ENCODE assay signal across 8 cellular contexts in the genomic region with DNA sequence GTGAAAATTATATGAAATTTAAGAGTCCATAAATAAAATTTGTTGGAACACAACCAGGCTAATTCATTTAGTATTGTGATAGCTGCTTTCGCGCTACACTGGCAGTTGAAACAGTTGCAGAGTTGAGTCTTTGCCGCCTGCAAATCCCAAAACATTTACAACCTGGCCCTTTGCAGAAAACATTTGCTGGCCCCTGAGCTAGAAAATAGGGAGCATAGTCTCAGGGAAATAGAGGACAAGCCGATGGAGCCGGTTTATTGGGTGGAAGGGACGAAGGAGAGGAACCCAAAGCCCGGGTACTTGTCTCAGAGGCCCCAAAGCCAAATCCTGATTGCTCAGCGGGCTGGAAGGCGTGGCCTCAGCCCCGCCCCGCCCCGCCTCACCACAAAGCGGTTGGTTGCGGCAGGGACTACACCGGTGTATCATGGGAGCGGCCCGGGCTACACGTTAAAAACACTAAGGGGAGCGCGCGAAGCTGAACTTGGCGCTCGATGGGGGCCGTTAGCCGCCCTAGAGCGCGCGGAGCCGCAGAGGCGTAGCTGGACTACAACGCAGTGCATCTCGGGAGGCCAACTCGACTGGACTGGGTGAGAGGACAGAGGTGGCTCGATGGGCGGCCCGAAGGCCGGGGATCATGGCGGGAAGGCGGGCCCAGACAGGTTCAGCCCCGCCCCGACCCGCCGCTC.
A peak's percentile ranks its signal among the peaks of the same experiment; 100 is the strongest.
DNase-seq lines count a peak whose midpoint lies in the region; ATAC-seq, FAIRE-seq and TF ChIP-seq lines count a peak whose summit lies in the region.

No MANE protein-coding gene starts in this region.

- TF ChIP-seq CTCF in RWPE1 (conservative IDR thresholded peaks at IDR 0.05; ENCODE audit: low read depth): no peak
- TF ChIP-seq CTCF in nephron (IDR thresholded peaks at IDR 0.05; ENCODE audit: unreplicated experiment in 3 of 3): no peak

- peak overlapping the region; percentile 97 for H3K27ac ChIP-seq in RWPE1

- POLR2A ChIA-PET in RWPE1 (lab: Yijun Ruan, JAX; ENCODE audit: low non-redundant PET): interaction anchor here (0.5 to 0.6 kb wide), 4 partner anchors 21 to 292 kb away, joined by 3 to 8 read pairs (median 4); no protein-coding TSS in a partner anchor

- H3K27ac Mint-ChIP-seq in nephron: peak overlapping the region; percentile 98 to 99 (median 98)

- peaks cover 13% of the 10 kb centered on the region for H3K4me1 Mint-ChIP-seq in nephron

- H3K4me3 Mint-ChIP-seq in nephron: peak overlapping the region; percentile 94 to 97 (median 97)

- no peak for FAIRE-seq in H54 (lab: Jason Lieb, UNC)

- peaks cover 3% of the 10 kb centered on the region for H3K27me3 Mint-ChIP-seq in nephron (ENCODE audit: low read depth)

- CTCF ChIA-PET in RWPE1 (lab: Yijun Ruan, JAX): interaction anchor here (0.6 to 1.4 kb wide), 5 partner anchors 12 to 154 kb away, joined by 3 to 4 read pairs (median 4); a partner anchor contains a TSS

- no peaks in the 10 kb centered on the region for H3K9me3 Mint-ChIP-seq in nephron

- DNase-seq in ELF-1 (ENCODE audit: low read depth, low spot score): peak; percentile 97
- DNase-seq in H54 (ENCODE audit: insufficient read length, low spot score): peak; percentile 96
- peak; percentile 94 for DNase-seq in LoVo (ENCODE audit: low spot score)
- DNase-seq in RWPE1 (ENCODE audit: low spot score): peak; percentile 97
- peak; percentile 75 for DNase-seq in activated T-helper 9 cell treated with anti-CD3 and anti-CD28 coated beads, Interleukin-2, amount 50 U/mL, for 16 hours (ENCODE audit: low read depth)
- DNase-seq in fibroblast of the conjunctiva (ENCODE audit: low read depth): peak; percentile 95
- DNase-seq in stimulated activated naive CD8-positive, alpha-beta T cell treated with anti-CD3 and anti-CD28 coated beads, Interleukin-15, Interleukin-2, amounts not matched to agents 100 U/mL and 50 U/mL, for 24 hours: peak; percentile 89

- peaks cover 12% of the 10 kb centered on the region for H3K36me3 Mint-ChIP-seq in nephron (ENCODE audit: low read depth)

- ATAC-seq in stimulated activated naive CD8-positive, alpha-beta T cell treated with anti-CD3 and anti-CD28 coated beads, Interleukin-15, Interleukin-2, amounts not matched to agents 100 U/mL and 50 U/mL, for 24 hours: peak; percentile 96

- no peak for TF ChIP-seq POLR2A in H54 (IDR thresholded peaks at IDR 0.05; ENCODE audit: low read depth, low read length)

Comparison
In these comparisons a context has a peak if more than half of its experiments do, and no peak if none do; other contexts are left out.
1. Peak in every context shown above with its lines: DNase-seq, ATAC-seq and H3K27ac ChIP-seq.